8 cellular contexts compared by ENCODE assay signal in genomic region chr17:81397314-81398169, GRCh38. TPM values are rescaled to one million over a fixed set of nuclear protein-coding genes. Genes with fewer than 3 reads are reported as not detected.
DNase-seq lines count a peak whose midpoint lies in the region; ATAC-seq, FAIRE-seq and TF ChIP-seq lines count a peak whose summit lies in the region.

No MANE protein-coding gene starts in this region.

- TF ChIP-seq POLR2A in heart left ventricle (IDR thresholded peaks at IDR 0.05) = no peak
- no peak for TF ChIP-seq POLR2A in right lobe of liver (IDR thresholded peaks at IDR 0.05)
- TF ChIP-seq POLR2A in thyroid gland (IDR thresholded peaks at IDR 0.05) = no peak

- TF ChIP-seq CTCF in heart left ventricle (IDR thresholded peaks at IDR 0.05) = peak in 4 of 12 donors; percentile 16 to 42 (median 34)
- peak in 3 of 4 donors; percentile 13 to 15 (median 15) for TF ChIP-seq CTCF in right lobe of liver (IDR thresholded peaks at IDR 0.05)
- TF ChIP-seq CTCF in thyroid gland (IDR thresholded peaks at IDR 0.05) = peak in 1 of 6 experiments; percentile 21

- H3K4me1 ChIP-seq in heart left ventricle (peaks cover 13 to 78% (median 34%) of the 10 kb centered on the region in 12 donors), right lobe of liver (peaks cover 0 to 43% (median 18%) of the 10 kb centered on the region in 4 donors), thyroid gland (peaks cover 27 to 39% of the 10 kb centered on the region in 2 donors)

- ATAC-seq in heart left ventricle (no peak), Right ventricle myocardium inferior (no peak), right lobe of liver (no peak)

- peak overlapping the region; percentile 91 to 98 (median 97) for H3K27ac ChIP-seq in heart left ventricle
- H3K27ac ChIP-seq in caudate nucleus (ENCODE audit: low read depth, low read length) = peak overlapping the region; percentile 86
- H3K27ac ChIP-seq in right lobe of liver = peak overlapping the region; percentile 96 to 98 (median 96)
- H3K27ac ChIP-seq in thyroid gland = peak overlapping the region; percentile 86 to 97 (median 90)

- DNase-seq in heart left ventricle = no peak
- DNase-seq in Right ventricle myocardium inferior (ENCODE audit: missing footprints) = no peak
- peak; percentile 94 for DNase-seq in NCI-H526 (lab: John Stamatoyannopoulos, UW)
- DNase-seq in caudate nucleus (lab: John Stamatoyannopoulos, UW) = peak in 21 of 61 donors; percentile 18 to 71 (median 41)
- no peak for DNase-seq in right lobe of liver
- DNase-seq in thyroid gland = peak; percentile 49 to 59
- no peak for DNase-seq in stimulated activated CD4-positive, alpha-beta T cell treated with anti-CD3 and anti-CD28 coated beads, Interleukin-12 subunit alpha, Interleukin-12 subunit beta, amount 100 ng/mL, for 4 hours
- DNase-seq in GM19239 (ENCODE audit: insufficient read length, low spot score) = no peak

- intact Hi-C loops in heart left ventricle (cut with DNase I) (loop anchor here in 5 of 10 donors (2.0 to 10.0 kb wide), 6 partner anchors 85 to 117 kb away; partner anchors contain the start of genes ACTG1 (in 2 of the 5) and SLC38A10 (in 2 of the 5)), Right ventricle myocardium inferior (cut with DNase I) (no loop called here), right lobe of liver (cut with DNase I) (no loop called here), thyroid gland (cut with DNase I) (loop anchor here (2.0 to 5.0 kb wide), 2 partner anchors 85 to 113 kb away; no protein-coding TSS in a partner anchor)

- H3K27me3 ChIP-seq in heart left ventricle = peaks cover 0 to 18% (median 0%) of the 10 kb centered on the region in 9 donors
- H3K27me3 ChIP-seq in right lobe of liver = no peaks in the 10 kb centered on the region
- no peaks in the 10 kb centered on the region for H3K27me3 ChIP-seq in thyroid gland

- H3K4me3 ChIP-seq in heart left ventricle = peak overlapping the region; percentile 57 to 95 (median 80)
- H3K4me3 ChIP-seq in right lobe of liver = peak overlapping the region; percentile 47 to 63 (median 53)
- peak overlapping the region; percentile 59 to 83 (median 65) for H3K4me3 ChIP-seq in thyroid gland (replicated peaks in 1 of 3)

- 2 to 3% (median 2%) methylated on average over 48 to 49 of the region's 49 CpGs for WGBS in heart left ventricle, 4 donors
- WGBS in right lobe of liver (ENCODE audit: insufficient coverage, low coverage, low lambda C conversion rate, missing lambda C conversion rate) = 2% methylated on average over 35 of the region's 49 CpGs
- WGBS in thyroid gland, 2 donors = 4 to 5% methylated on average over 31 to 36 of the region's 49 CpGs

- H3K9me3 ChIP-seq in heart left ventricle (no peaks in the 10 kb centered on the region), right lobe of liver (no peaks in the 10 kb centered on the region), thyroid gland (no peaks in the 10 kb centered on the region)

- FAIRE-seq in GM19239 (lab: Jason Lieb, UNC) = no peak

- H3K36me3 ChIP-seq in heart left ventricle (no peaks in the 10 kb centered on the region), right lobe of liver (no peaks in the 10 kb centered on the region), thyroid gland (no peaks in the 10 kb centered on the region)

RNA-seq across cellular contexts. Expression of gene BAHCC1, which starts 2.3 kb away (rescaled TPM):
- total RNA-seq in heart left ventricle (10 to 100 TPM in 3 of 9 donors, 1 to 10 TPM in 6; 6.0 to 19.6 (median 9.3) TPM), Right ventricle myocardium inferior (9.9 TPM), right lobe of liver (1 to 10 TPM; 2.5 to 6.4 (median 4.9) TPM), thyroid gland (10 to 100 TPM; 13.7 to 33.7 (median 23.9) TPM)
- 1 to 10 TPM; 7.6 to 8.5 TPM for polyA plus RNA-seq in heart left ventricle

Comparison
In these comparisons a context has a peak if more than half of its experiments do, and no peak if none do; other contexts are left out.
1. DNase-seq: peak in NCI-H526 (2 of 2) and thyroid gland (2 of 2); none in heart left ventricle (0 of 5), Right ventricle myocardium inferior (single experiment), right lobe of liver (0 of 3), stimulated activated CD4-positive, alpha-beta T cell treated with anti-CD3 and anti-CD28 coated beads, Interleukin-12 subunit alpha, Interleukin-12 subunit beta, amount 100 ng/mL, for 4 hours (single experiment) and GM19239 (single experiment).
2. Peak in every context shown above with its lines, with median percentiles within 50 percentile points of each other: H3K27ac ChIP-seq and H3K4me3 ChIP-seq.